17 cellular contexts compared by ENCODE assay signal in genomic region chr3:174822320-174822719, GRCh38. TPM values are rescaled to one million over a fixed set of nuclear protein-coding genes. Genes with fewer than 3 reads are reported as not detected.
"Had no signal": no experiment of that assay in that cellular context is flagged by ENCODE, and none has a peak within 500 bp of the region (broad histone marks: within the 10 kb centered on the region; RNA-seq: fewer than 3 reads in every experiment).

No MANE protein-coding gene starts in this region.

- H3K27ac ChIP-seq: dorsolateral prefrontal cortex, gastrocnemius medialis, ovary, right atrium auricular region, testis had no signal

- H3K9me3 ChIP-seq: gastrocnemius medialis, mucosa of descending colon, ovary, right atrium auricular region, testis had no signal

- H3K4me3 Mint-ChIP-seq: natural killer cell; neural crest cell; stimulated activated effector memory CD8-positive, alpha-beta T cell treated with anti-CD3 and anti-CD28 coated beads, Interleukin-12 subunit alpha, Interleukin-12 subunit beta, amount 100 ng/mL, for 72 hours; stimulated activated naive CD8-positive, alpha-beta T cell treated with anti-CD3 and anti-CD28 coated beads, Interleukin-15, Interleukin-2, amounts not matched to agents 100 ng/mL and 50 ng/mL, for 24 hours had no signal

- H3K4me1 Mint-ChIP-seq: natural killer cell; neural crest cell; stimulated activated effector memory CD8-positive, alpha-beta T cell treated with anti-CD3 and anti-CD28 coated beads, Interleukin-12 subunit alpha, Interleukin-12 subunit beta, amount 100 ng/mL, for 72 hours had no signal

- H3K27me3 Mint-ChIP-seq: stimulated activated naive CD8-positive, alpha-beta T cell treated with anti-CD3 and anti-CD28 coated beads, Interleukin-15, Interleukin-2, amounts not matched to agents 100 ng/mL and 50 ng/mL, for 24 hours had no signal

- H3K27me3 ChIP-seq: dorsolateral prefrontal cortex, gastrocnemius medialis, ovary, right atrium auricular region, testis had no signal

- H3K27ac Mint-ChIP-seq: natural killer cell; stimulated activated effector memory CD8-positive, alpha-beta T cell treated with anti-CD3 and anti-CD28 coated beads, Interleukin-12 subunit alpha, Interleukin-12 subunit beta, amount 100 ng/mL, for 72 hours; stimulated activated naive CD8-positive, alpha-beta T cell treated with anti-CD3 and anti-CD28 coated beads, Interleukin-15, Interleukin-2, amounts not matched to agents 100 ng/mL and 50 ng/mL, for 24 hours had no signal

- H3K36me3 Mint-ChIP-seq: natural killer cell; stimulated activated effector memory CD8-positive, alpha-beta T cell treated with anti-CD3 and anti-CD28 coated beads, Interleukin-12 subunit alpha, Interleukin-12 subunit beta, amount 100 ng/mL, for 72 hours had no signal

- DNase-seq: cortex of kidney; dorsolateral prefrontal cortex; effector CD8-positive, alpha-beta T cell; gastrocnemius medialis; islet precursor cell; mucosa of descending colon; natural killer cell; ovary; stimulated activated CD4-positive, alpha-beta T cell treated with anti-CD3 and anti-CD28 coated beads, Interleukin-2, amount 100 ng/mL, for 48 hours; stimulated activated CD8-positive, alpha-beta memory T cell treated with anti-CD3 and anti-CD28 coated beads, Interleukin-4, amount 100 ng/mL, for 48 hours; testis; trophoblast cell had no signal

- H3K4me3 ChIP-seq: dorsolateral prefrontal cortex, gastrocnemius medialis, mucosa of descending colon, ovary, right atrium auricular region, testis had no signal

- H3K4me1 ChIP-seq: gastrocnemius medialis, right atrium auricular region, testis had no signal

- ATAC-seq: gastrocnemius medialis; left lobe of liver; mucosa of descending colon; natural killer cell; stimulated activated effector memory CD8-positive, alpha-beta T cell treated with anti-CD3 and anti-CD28 coated beads, Interleukin-12 subunit alpha, Interleukin-12 subunit beta, amount 100 ng/mL, for 72 hours had no signal

- H3K36me3 ChIP-seq: gastrocnemius medialis, ovary, right atrium auricular region had no signal

RNA-seq across cellular contexts. Expression of gene NAALADL2, which starts 36.8 kb away (rescaled TPM):
- total RNA-seq: natural killer cell had no signal
